1 cellular context compared by ENCODE assay signal in the genomic region with DNA sequence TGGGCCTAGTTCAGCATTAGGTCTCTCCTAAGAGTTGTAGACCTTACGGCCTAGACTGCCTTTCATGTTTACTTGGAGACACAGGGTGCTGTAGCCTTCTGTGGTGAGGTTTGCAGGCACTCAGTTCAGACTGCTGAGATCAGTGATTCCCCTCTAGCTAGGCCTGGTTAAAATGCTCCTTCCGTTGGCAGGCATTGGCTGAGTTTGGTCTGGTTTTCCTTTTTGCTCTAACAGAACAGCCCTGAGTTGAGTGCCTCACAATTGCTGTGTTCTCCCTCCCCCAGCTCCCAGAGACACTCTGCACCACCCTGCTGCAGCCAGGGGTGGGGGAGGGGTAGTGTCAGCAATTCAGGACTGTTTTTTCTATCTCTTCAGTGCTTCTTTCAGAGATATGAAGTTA.
TF ChIP-seq lines count a peak whose summit lies in the region.

No MANE protein-coding gene starts in this region.

TF ChIP-seq in H1, 55 proteins besides CTCF, POLR2A, EP300 and RAD21 (continued from another document):
- TF ChIP-seq MAFK (IDR thresholded peaks at IDR 0.05; ENCODE audit: low read depth, low read length), result no peak
- TF ChIP-seq CHD2 (IDR thresholded peaks at IDR 0.05; ENCODE audit: low read length), result no peak
- no peak for TF ChIP-seq EGR1 (IDR thresholded peaks at IDR 0.05; ENCODE audit: borderline replicate concordance, low read depth, low read length)
- TF ChIP-seq SIN3A (conservative IDR thresholded peaks at IDR 0.05 in 1 of 2, IDR thresholded peaks at IDR 0.05 in 1 of 2; ENCODE audit: low read depth in 1 of 2, low read length in 2 of 2), result no peak
- TF ChIP-seq SP1 (IDR thresholded peaks at IDR 0.05; ENCODE audit: low read depth, low read length), result peak; percentile 65
- TF ChIP-seq ASH2L (IDR thresholded peaks at IDR 0.05; ENCODE audit: low read length), result peak; percentile 82
- no peak for TF ChIP-seq POLR2AphosphoS5 (IDR thresholded peaks at IDR 0.05; ENCODE audit: low read depth, low read length)
- TF ChIP-seq, protein P1, sequence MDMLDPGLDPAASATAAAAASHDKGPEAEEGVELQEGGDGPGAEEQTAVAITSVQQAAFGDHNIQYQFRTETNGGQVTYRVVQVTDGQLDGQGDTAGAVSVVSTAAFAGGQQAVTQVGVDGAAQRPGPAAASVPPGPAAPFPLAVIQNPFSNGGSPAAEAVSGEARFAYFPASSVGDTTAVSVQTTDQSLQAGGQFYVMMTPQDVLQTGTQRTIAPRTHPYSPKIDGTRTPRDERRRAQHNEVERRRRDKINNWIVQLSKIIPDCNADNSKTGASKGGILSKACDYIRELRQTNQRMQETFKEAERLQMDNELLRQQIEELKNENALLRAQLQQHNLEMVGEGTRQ (IDR thresholded peaks at IDR 0.05; ENCODE audit: low read length), result no peak
- TF ChIP-seq RBBP5 (IDR thresholded peaks at IDR 0.05; ENCODE audit: borderline replicate concordance, low read depth, low read length), result 0 out of 2 replicates have a peak, but pooled peaks have one; percentile 73
